Comparison of ENCODE assay signal across 22 cellular contexts in the genomic region with DNA sequence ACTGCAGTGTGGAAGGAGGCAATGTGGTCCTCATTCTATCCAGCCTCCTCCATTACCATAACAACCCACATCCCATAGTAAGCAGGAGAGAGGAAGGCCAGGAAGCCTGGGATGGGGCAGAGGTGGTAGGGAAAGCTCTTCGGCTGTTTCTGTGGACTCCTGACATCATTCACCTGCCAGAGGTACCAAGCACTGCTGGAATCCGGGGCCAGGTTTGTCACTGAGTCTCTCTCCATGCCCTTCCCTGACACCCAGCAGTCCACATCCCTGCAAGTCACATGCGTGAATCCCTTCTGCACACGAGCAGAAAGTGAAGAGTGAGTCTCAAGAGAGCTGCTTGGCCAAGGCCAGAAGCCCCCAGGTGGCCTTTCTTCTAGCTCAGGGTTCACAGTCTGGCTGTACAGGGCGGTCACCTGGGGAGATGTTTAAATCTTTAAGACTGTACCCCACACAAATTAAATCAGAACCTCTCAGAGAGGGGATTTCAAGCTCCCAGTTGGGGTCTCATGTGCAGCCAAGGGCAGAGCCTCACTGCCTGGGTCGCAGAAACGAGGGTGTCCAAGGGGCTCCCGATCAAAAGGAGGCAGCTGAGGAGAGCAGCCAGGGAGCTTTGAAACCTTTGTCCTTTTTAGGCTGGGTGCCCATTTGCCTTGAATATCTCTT.
"Had no signal": no experiment of that assay in that cellular context is flagged by ENCODE, and none has a peak within 500 bp of the region (broad histone marks: within the 10 kb centered on the region; RNA-seq: fewer than 3 reads in every experiment).

No MANE protein-coding gene starts in this region.

- H3K4me3 ChIP-seq: esophagus squamous epithelium, left lung, pancreas, right lobe of liver, thoracic aorta, tibial nerve, upper lobe of right lung, vagina had no signal

- H3K9me3 Mint-ChIP-seq: dendritic cell treated with granulocyte-macrophage colony-stimulating factor and Interleukin-4, amounts not matched to agents 40 ng/mL and 50 ng/mL, for 4 days; mesothelial cell of epicardium; naive thymus-derived CD8-positive, alpha-beta T cell; nephron progenitor cell; stimulated activated naive B cell treated with anti-CD40 and anti-IgM and Interleukin-4, amounts not matched to agents 10 μg/mL and 1 μg/mL and 100 μg/mL, for 72 hours; stimulated activated naive CD8-positive, alpha-beta T cell treated with anti-CD3 and anti-CD28 coated beads, Interleukin-15, Interleukin-2, amounts not matched to agents 100 ng/mL and 50 ng/mL, for 24 hours had no signal

- H3K27ac Mint-ChIP-seq: dendritic cell treated with granulocyte-macrophage colony-stimulating factor and Interleukin-4, amounts not matched to agents 40 ng/mL and 50 ng/mL, for 4 days; mesothelial cell of epicardium; progenitor cell of endocrine pancreas; stimulated activated naive B cell treated with anti-CD40 and anti-IgM and Interleukin-4, amounts not matched to agents 10 μg/mL and 1 μg/mL and 100 μg/mL, for 72 hours; stimulated activated naive CD8-positive, alpha-beta T cell treated with anti-CD3 and anti-CD28 coated beads, Interleukin-15, Interleukin-2, amounts not matched to agents 100 ng/mL and 50 ng/mL, for 24 hours had no signal

- H3K36me3 ChIP-seq: pancreas, right lobe of liver, vagina had no signal

- H3K27me3 ChIP-seq: esophagus squamous epithelium, left lung, pancreas, right lobe of liver, tibial nerve, upper lobe of right lung, vagina had no signal

- H3K9me3 ChIP-seq: esophagus squamous epithelium, left lung, pancreas, right lobe of liver, thoracic aorta, tibial nerve, upper lobe of right lung, vagina had no signal

- H3K27ac ChIP-seq: esophagus squamous epithelium, pancreas, right lobe of liver, thoracic aorta, upper lobe of right lung, vagina had no signal

- H3K4me3 Mint-ChIP-seq: dendritic cell treated with granulocyte-macrophage colony-stimulating factor and Interleukin-4, amounts not matched to agents 40 ng/mL and 50 ng/mL, for 4 days; mesothelial cell of epicardium; naive thymus-derived CD8-positive, alpha-beta T cell; nephron progenitor cell; stimulated activated naive B cell treated with anti-CD40 and anti-IgM and Interleukin-4, amounts not matched to agents 10 μg/mL and 1 μg/mL and 100 μg/mL, for 72 hours; stimulated activated naive CD8-positive, alpha-beta T cell treated with anti-CD3 and anti-CD28 coated beads, Interleukin-15, Interleukin-2, amounts not matched to agents 100 ng/mL and 50 ng/mL, for 24 hours had no signal

- H3K36me3 Mint-ChIP-seq: naive thymus-derived CD8-positive, alpha-beta T cell had no signal

- H3K27me3 Mint-ChIP-seq: naive thymus-derived CD8-positive, alpha-beta T cell; progenitor cell of endocrine pancreas; stimulated activated naive B cell treated with anti-CD40 and anti-IgM and Interleukin-4, amounts not matched to agents 10 μg/mL and 1 μg/mL and 100 μg/mL, for 72 hours; stimulated activated naive CD8-positive, alpha-beta T cell treated with anti-CD3 and anti-CD28 coated beads, Interleukin-15, Interleukin-2, amounts not matched to agents 100 ng/mL and 50 ng/mL, for 24 hours had no signal

- DNase-seq: effector CD8-positive, alpha-beta T cell; esophagus squamous epithelium; foreskin melanocyte; kidney; left lung; mesenchymal stem cell; naive thymus-derived CD8-positive, alpha-beta T cell; nephron progenitor cell; occipital lobe; pancreas; right lobe of liver; small intestine; stimulated activated CD4-positive, alpha-beta T cell treated with anti-CD3 and anti-CD28 coated beads, Interleukin-2, amount 100 ng/mL, for 48 hours; stimulated activated naive B cell treated with anti-CD40 and anti-IgM and Interleukin-4, amounts not matched to agents 10 μg/mL and 1 μg/mL and 100 μg/mL, for 72 hours; upper lobe of right lung had no signal

- H3K4me1 ChIP-seq: esophagus squamous epithelium, right lobe of liver, vagina had no signal

- ATAC-seq: naive thymus-derived CD8-positive, alpha-beta T cell; pancreas; right lobe of liver; stimulated activated naive B cell treated with anti-CD40 and anti-IgM and Interleukin-4, amounts not matched to agents 10 μg/mL and 1 μg/mL and 100 μg/mL, for 72 hours; upper lobe of right lung had no signal
